ENCODE assay signal across 27 cellular contexts in genomic region chr5:173443971-173444370, GRCh38.
"Had no signal": no experiment of that assay in that cellular context is flagged by ENCODE, and none has a peak within 500 bp of the region (broad histone marks: within the 10 kb centered on the region; RNA-seq: fewer than 3 reads in every experiment).

No MANE protein-coding gene starts in this region.

- H3K4me1 ChIP-seq: pancreas, psoas muscle, right lobe of liver, sigmoid colon, thyroid gland, tibial nerve, upper lobe of left lung, vagina had no signal

- H3K36me3 ChIP-seq: neutrophil, pancreas, right lobe of liver, sigmoid colon, thoracic aorta, thyroid gland, tibial nerve, upper lobe of left lung, vagina had no signal

- H3K4me3 ChIP-seq: pancreas, psoas muscle, right lobe of liver, sigmoid colon, thoracic aorta, thyroid gland, tibial nerve, upper lobe of left lung, vagina had no signal

- ATAC-seq: naive thymus-derived CD8-positive, alpha-beta T cell; natural killer cell treated with Interleukin-12 subunit alpha and Interleukin-12 subunit beta and Interleukin-15 and Interleukin-18, amount 100 ng/mL, for 72 hours; pancreas; psoas muscle; right cardiac atrium; right lobe of liver; stimulated activated effector memory CD8-positive, alpha-beta T cell treated with anti-CD3 and anti-CD28 coated beads, Interleukin-12 subunit alpha, Interleukin-12 subunit beta, amount 100 ng/mL, for 72 hours; stimulated activated naive B cell treated with anti-CD40 and anti-IgM and Interleukin-4, amounts not matched to agents 10 μg/mL and 1 μg/mL and 100 μg/mL, for 72 hours; stimulated activated naive CD8-positive, alpha-beta T cell treated with anti-CD3 and anti-CD28 coated beads, Interleukin-15, amount 100 ng/mL, for 72 hours; stimulated activated naive CD8-positive, alpha-beta T cell treated with anti-CD3 and anti-CD28 coated beads, Interleukin-15, Interleukin-2, amounts not matched to agents 100 U/mL and 50 U/mL, for 24 hours had no signal

- H3K9me3 ChIP-seq: neutrophil, pancreas, psoas muscle, right lobe of liver, sigmoid colon, thoracic aorta, thyroid gland, tibial nerve, upper lobe of left lung, vagina had no signal

- H3K27ac ChIP-seq: neutrophil, pancreas, psoas muscle, right lobe of liver, sigmoid colon, thoracic aorta, thyroid gland, tibial nerve, upper lobe of left lung, vagina had no signal

- FAIRE-seq: pancreas, small intestine, urothelium cell line had no signal

- H3K27me3 ChIP-seq: pancreas, right lobe of liver, sigmoid colon, thyroid gland, tibial nerve, upper lobe of left lung, vagina had no signal

- DNase-seq: naive thymus-derived CD8-positive, alpha-beta T cell; nephron progenitor cell; nucleus accumbens; pancreas; psoas muscle; right cardiac atrium; right lobe of liver; sigmoid colon; small intestine; stimulated activated CD4-positive, alpha-beta T cell treated with anti-CD3 and anti-CD28 coated beads, Interleukin-15, amount 100 ng/mL, for 24 hours; stimulated activated CD4-positive, alpha-beta T cell treated with anti-CD3 and anti-CD28 coated beads, Interleukin-2, amount 100 ng/mL, for 24 hours; stimulated activated CD4-positive, alpha-beta T cell treated with anti-CD3 and anti-CD28 coated beads, Interleukin-2, amount 100 ng/mL, for 48 hours; stimulated activated CD4-positive, alpha-beta T cell treated with anti-CD3 and anti-CD28 coated beads, Interleukin-4, amount 100 ng/mL, for 24 hours; stimulated activated naive B cell treated with anti-CD40 and anti-IgM and Interleukin-4, amounts not matched to agents 10 μg/mL and 1 μg/mL and 100 μg/mL, for 72 hours; stimulated activated naive CD8-positive, alpha-beta T cell treated with anti-CD3 and anti-CD28 coated beads, Interleukin-15, amount 100 ng/mL, for 72 hours; stimulated activated naive CD8-positive, alpha-beta T cell treated with anti-CD3 and anti-CD28 coated beads, Interleukin-15, Interleukin-2, amounts not matched to agents 100 U/mL and 50 U/mL, for 24 hours; substantia nigra; thyroid gland; trophoblast cell; upper lobe of left lung had no signal
